ENCODE assay signal across 11 cellular contexts in genomic region chr10:69703256-69703655, GRCh38.
"Had no signal": no experiment of that assay in that cellular context is flagged by ENCODE, and none has a peak within 500 bp of the region (broad histone marks: within the 10 kb centered on the region; RNA-seq: fewer than 3 reads in every experiment).

No MANE protein-coding gene starts in this region.

- H3K36me3 ChIP-seq: sigmoid colon had no signal

- H3K4me1 Mint-ChIP-seq: activated naive CD8-positive, alpha-beta T cell treated with anti-CD3 and anti-CD28 coated beads, Interleukin-2, amount 10 ng/mL, durations not matched to agents 7 days and 5 days; stimulated activated effector memory CD8-positive, alpha-beta T cell treated with anti-CD3 and anti-CD28 coated beads, Interleukin-12 subunit alpha, Interleukin-12 subunit beta, amount 100 ng/mL, for 72 hours had no signal

- H3K36me3 Mint-ChIP-seq: activated naive CD8-positive, alpha-beta T cell treated with anti-CD3 and anti-CD28 coated beads, Interleukin-2, amount 10 ng/mL, durations not matched to agents 7 days and 5 days; stimulated activated effector memory CD8-positive, alpha-beta T cell treated with anti-CD3 and anti-CD28 coated beads, Interleukin-12 subunit alpha, Interleukin-12 subunit beta, amount 100 ng/mL, for 72 hours had no signal

- DNase-seq: activated CD4-positive, CD25-positive, alpha-beta regulatory T cell treated with anti-CD3 and anti-CD28 coated beads, Interleukin-2, amount 50 U/mL, for 72 hours; activated naive CD4-positive, alpha-beta T cell; activated naive CD8-positive, alpha-beta T cell treated with anti-CD3 and anti-CD28 coated beads, Interleukin-2, amount 10 ng/mL, durations not matched to agents 7 days and 5 days; activated T-cell treated with anti-CD3 and anti-CD28 coated beads for 4 hours; anterior cingulate cortex; hippocampal formation; left ventricle myocardium superior; sigmoid colon had no signal

- ATAC-seq: esophagus mucosa; left ventricle myocardium superior; natural killer cell treated with Interleukin-12 subunit alpha and Interleukin-12 subunit beta and Interleukin-15 and Interleukin-18, amount 100 ng/mL, for 72 hours had no signal

- H3K4me3 ChIP-seq: sigmoid colon had no signal

- H3K4me3 Mint-ChIP-seq: activated naive CD8-positive, alpha-beta T cell treated with anti-CD3 and anti-CD28 coated beads, Interleukin-2, amount 10 ng/mL, durations not matched to agents 7 days and 5 days; natural killer cell treated with Interleukin-12 subunit alpha and Interleukin-12 subunit beta and Interleukin-15 and Interleukin-18, amount 100 ng/mL, for 72 hours; stimulated activated effector memory CD8-positive, alpha-beta T cell treated with anti-CD3 and anti-CD28 coated beads, Interleukin-12 subunit alpha, Interleukin-12 subunit beta, amount 100 ng/mL, for 72 hours had no signal

- H3K27ac ChIP-seq: sigmoid colon had no signal

- H3K4me1 ChIP-seq: sigmoid colon had no signal

- H3K27ac Mint-ChIP-seq: activated naive CD8-positive, alpha-beta T cell treated with anti-CD3 and anti-CD28 coated beads, Interleukin-2, amount 10 ng/mL, durations not matched to agents 7 days and 5 days; natural killer cell treated with Interleukin-12 subunit alpha and Interleukin-12 subunit beta and Interleukin-15 and Interleukin-18, amount 100 ng/mL, for 72 hours; stimulated activated effector memory CD8-positive, alpha-beta T cell treated with anti-CD3 and anti-CD28 coated beads, Interleukin-12 subunit alpha, Interleukin-12 subunit beta, amount 100 ng/mL, for 72 hours had no signal
